In the genomic region with DNA sequence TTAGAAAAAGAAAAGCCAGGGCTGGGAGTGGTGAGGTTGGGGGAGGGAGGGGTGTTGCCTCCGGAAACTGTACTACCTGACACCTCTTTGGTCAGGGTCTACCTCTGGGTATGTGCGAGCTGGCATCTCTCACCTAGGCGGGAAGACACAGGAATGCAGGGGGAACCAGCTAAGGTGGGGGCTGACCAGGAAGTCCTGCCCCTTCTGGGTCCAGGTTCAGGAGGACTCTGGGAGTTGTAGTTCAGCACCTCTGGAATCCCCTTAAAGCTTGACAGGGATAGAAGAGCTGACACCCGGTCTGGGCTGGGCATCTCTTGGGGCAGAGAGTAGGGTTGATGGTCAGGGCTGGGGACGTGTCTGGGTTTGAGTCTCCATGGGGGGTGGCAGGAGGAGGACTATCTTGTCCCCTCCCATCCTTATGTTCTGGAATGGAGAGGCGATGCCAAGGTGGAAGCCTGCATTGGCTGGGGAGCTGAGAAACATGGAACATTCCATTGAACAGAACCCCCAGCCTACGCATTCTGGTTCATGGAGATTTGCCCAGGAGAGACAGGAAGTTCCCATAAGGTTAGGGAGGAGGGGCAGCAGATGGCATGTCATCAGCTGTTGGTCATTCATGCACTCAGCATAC, we compare ENCODE assay signal across 1 cellular context.
TF ChIP-seq lines count a peak whose summit lies in the region.

No MANE protein-coding gene starts in this region.

TF ChIP-seq in K562, 482 proteins besides CTCF, POLR2A, EP300 and RAD21 (continued from another document):
- TF ChIP-seq SRSF3 (IDR thresholded peaks at IDR 0.05; ENCODE audit: insufficient read depth, low read length) (no peak), ZNF586 (CRISPR knock-in tag; conservative IDR thresholded peaks at IDR 0.05) (no peak), MCM7 (IDR thresholded peaks at IDR 0.05) (no peak)
